In genomic region chr5:150514708-150515211, GRCh38 we compare ENCODE assay signal across 8 cellular contexts. TPM values are rescaled to one million over a fixed set of nuclear protein-coding genes. Genes with fewer than 3 reads are reported as not detected.
A peak's percentile ranks its signal among the peaks of the same experiment; 100 is the strongest.
DNase-seq lines count a peak whose midpoint lies in the region; ATAC-seq and TF ChIP-seq lines count a peak whose summit lies in the region.

No MANE protein-coding gene starts in this region.

- peak overlapping the region in 1 of 2 donors; percentile 36 for H3K9ac ChIP-seq in liver (ENCODE audit: low read depth in 1 of 2, low read length in 2 of 2)

- peak overlapping the region; percentile 67 to 90 for H3K27ac ChIP-seq in liver (ENCODE audit: low read depth in 1 of 2, low read length in 2 of 2)
- H3K27ac ChIP-seq in uterus = peak overlapping the region; percentile 71 to 72

- no peak for TF ChIP-seq RAD21 in liver (IDR thresholded peaks at IDR 0.05)

- WGBS in liver = 37% methylated on average over 3 of the region's 3 CpGs

- H3K9me3 ChIP-seq in liver (ENCODE audit: control insufficient read depth in 4 of 4, low read length in 3 of 4) = no peaks in the 10 kb centered on the region
- H3K9me3 ChIP-seq in uterus = no peaks in the 10 kb centered on the region

- intact Hi-C loops in MCF 10A (cut with micrococcal nuclease) = no loop called here
- intact Hi-C loops in uterus (cut with DNase I; ENCODE audit: low total_unique reads) = no loop called here

- H3K4me3 Mint-ChIP-seq in MCF 10A (ENCODE audit: unreplicated experiment) = no peak overlapping the region
- no peak overlapping the region for H3K4me3 Mint-ChIP-seq in activated CD8-positive, alpha-beta memory T cell treated with anti-CD3 and anti-CD28 coated beads, Interleukin-2, amount 10 ng/mL, durations not matched to agents 7 days and 5 days

- H3K4me1 ChIP-seq in liver (ENCODE audit: control insufficient read depth in 4 of 4, insufficient read depth in 4 of 4, low read length in 3 of 4) (peaks cover 55 to 92% (median 84%) of the 10 kb centered on the region in 4 donors), uterus (peaks cover 6 to 29% of the 10 kb centered on the region in 2 donors)

- DNase-seq in NCI-H2171 treated with DMSO at 0.1 percent for 48 hours (lab: John Stamatoyannopoulos, UW) (peak; percentile 15), NCI-H2171 (lab: John Stamatoyannopoulos, UW) (no peak), MCF 10A (ENCODE audit: unreplicated experiment) (peak; percentile 52), uterus (no peak), KG1 (lab: John Stamatoyannopoulos, UW) (no peak), inferior parietal cortex (ENCODE audit: extremely low spot score) (no peak)
- DNase-seq in activated CD8-positive, alpha-beta memory T cell treated with anti-CD3 and anti-CD28 coated beads, Interleukin-2, amount 10 ng/mL, durations not matched to agents 7 days and 5 days = no peak

- no TSS peak for BruUV-seq in MCF 10A (replicated peaks; lab: Mats Ljungman, UMichigan)

- no peak for TF ChIP-seq POLR2A in uterus (IDR thresholded peaks at IDR 0.05)

- H3K27ac Mint-ChIP-seq in MCF 10A (ENCODE audit: low read depth, unreplicated experiment) = peak overlapping the region; percentile 36
- H3K27ac Mint-ChIP-seq in activated CD8-positive, alpha-beta memory T cell treated with anti-CD3 and anti-CD28 coated beads, Interleukin-2, amount 10 ng/mL, durations not matched to agents 7 days and 5 days = no peak overlapping the region

- H3K27me3 ChIP-seq in liver (ENCODE audit: control insufficient read depth in 4 of 4, insufficient read depth in 4 of 4, low read length in 3 of 4) = no peaks in the 10 kb centered on the region
- no peaks in the 10 kb centered on the region for H3K27me3 ChIP-seq in uterus

- CTCF ChIA-PET in MCF 10A (lab: Yijun Ruan, JAX) = interaction anchor here (0.6 to 4.6 kb wide), 7 partner anchors 9 to 56 kb away, joined by 3 to 28 read pairs (median 4); no protein-coding TSS in a partner anchor
- CTCF ChIA-PET in activated CD8-positive, alpha-beta memory T cell treated with anti-CD3 and anti-CD28 coated beads, Interleukin-2, amount 10 ng/mL, durations not matched to agents 7 days and 5 days (lab: Charles Lee) = no interaction called here

- no peaks in the 10 kb centered on the region for H3K27me3 Mint-ChIP-seq in MCF 10A (ENCODE audit: insufficient read depth, unreplicated experiment)
- H3K27me3 Mint-ChIP-seq in activated CD8-positive, alpha-beta memory T cell treated with anti-CD3 and anti-CD28 coated beads, Interleukin-2, amount 10 ng/mL, durations not matched to agents 7 days and 5 days = no peaks in the 10 kb centered on the region

- H3K4me3 ChIP-seq in liver (ENCODE audit: low read depth in 1 of 3, low read length in 3 of 3) (no peak overlapping the region), uterus (no peak overlapping the region)

- H3K36me3 Mint-ChIP-seq in MCF 10A (ENCODE audit: insufficient read depth, unreplicated experiment) = peaks cover 19% of the 10 kb centered on the region
- no peaks in the 10 kb centered on the region for H3K36me3 Mint-ChIP-seq in activated CD8-positive, alpha-beta memory T cell treated with anti-CD3 and anti-CD28 coated beads, Interleukin-2, amount 10 ng/mL, durations not matched to agents 7 days and 5 days

- TF ChIP-seq CTCF in MCF 10A (IDR thresholded peaks at IDR 0.05; ENCODE audit: unreplicated experiment) (no peak), liver (IDR thresholded peaks at IDR 0.05; ENCODE audit: low read depth, low read length, missing input control) (no peak), uterus (IDR thresholded peaks at IDR 0.05) (no peak)

- no peak for ATAC-seq in activated CD8-positive, alpha-beta memory T cell treated with anti-CD3 and anti-CD28 coated beads, Interleukin-2, amount 10 ng/mL, durations not matched to agents 7 days and 5 days

- H3K9me3 Mint-ChIP-seq in MCF 10A (ENCODE audit: unreplicated experiment) = no peaks in the 10 kb centered on the region
- H3K9me3 Mint-ChIP-seq in activated CD8-positive, alpha-beta memory T cell treated with anti-CD3 and anti-CD28 coated beads, Interleukin-2, amount 10 ng/mL, durations not matched to agents 7 days and 5 days (ENCODE audit: low read depth) = no peaks in the 10 kb centered on the region

- peaks cover 0 to 2% (median 2%) of the 10 kb centered on the region in 4 donors for H3K36me3 ChIP-seq in liver (ENCODE audit: control insufficient read depth in 4 of 4, insufficient read depth in 3 of 4, low read depth in 1 of 4, low read length in 3 of 4)
- H3K36me3 ChIP-seq in uterus = no peaks in the 10 kb centered on the region

- peaks cover 67% of the 10 kb centered on the region for H3K4me1 Mint-ChIP-seq in MCF 10A (ENCODE audit: insufficient read depth, unreplicated experiment)
- peaks cover 2% of the 10 kb centered on the region for H3K4me1 Mint-ChIP-seq in activated CD8-positive, alpha-beta memory T cell treated with anti-CD3 and anti-CD28 coated beads, Interleukin-2, amount 10 ng/mL, durations not matched to agents 7 days and 5 days

- POLR2A ChIA-PET in MCF 10A (lab: Yijun Ruan, JAX) = interaction anchor here (1.0 to 1.4 kb wide), 3 partner anchors 9 to 21 kb away, joined by 3 to 4 read pairs (median 3); no protein-coding TSS in a partner anchor

TF ChIP-seq in liver, 16 proteins besides CTCF, POLR2A, EP300 and RAD21:
- TF ChIP-seq RXRA (IDR thresholded peaks at IDR 0.05) = peak in 1 of 2 donors; percentile 46
- TF ChIP-seq FOXA2 (IDR thresholded peaks at IDR 0.05) = peak; percentile 28
- no peak for TF ChIP-seq HNF4G (IDR thresholded peaks at IDR 0.05)

RNA-seq across cellular contexts. Expression of gene NDST1, which starts 6.8 kb away (rescaled TPM):
- total RNA-seq in MCF 10A (2022) = 68.9 and 79.3 TPM in 2 replicates
- 100 to 1,000 TPM in 1 of 2 donors, 10 to 100 TPM in 1; 39.5 to 103 TPM for total RNA-seq in liver
- polyA plus RNA-seq in liver = 10 to 100 TPM; 10.3 to 38.5 TPM
- 10 to 100 TPM; 10.9 to 86.0 (median 42.5) TPM for total RNA-seq in uterus
- under 1 TPM; 0.58 to 0.68 TPM for total RNA-seq in activated CD8-positive, alpha-beta memory T cell treated with anti-CD3 and anti-CD28 coated beads, Interleukin-2, amount 10 ng/mL, durations not matched to agents 7 days and 5 days

Comparison
In these comparisons a context has a peak if more than half of its experiments do, and no peak if none do; other contexts are left out.
1. DNase-seq: peak in NCI-H2171 treated with DMSO at 0.1 percent for 48 hours (single experiment) and MCF 10A (single experiment); none in NCI-H2171 (single experiment), uterus (0 of 2), KG1 (single experiment), inferior parietal cortex (single experiment) and activated CD8-positive, alpha-beta memory T cell treated with anti-CD3 and anti-CD28 coated beads, Interleukin-2, amount 10 ng/mL, durations not matched to agents 7 days and 5 days (single experiment).
2. RNA of gene NDST1, which starts 6.8 kb away (total RNA-seq): 39.5 to 103 TPM in liver, 68.9 to 79.3 TPM in MCF 10A and 10.9 to 86.0 TPM in uterus; 0.58 to 0.68 TPM in activated CD8-positive, alpha-beta memory T cell treated with anti-CD3 and anti-CD28 coated beads, Interleukin-2, amount 10 ng/mL, durations not matched to agents 7 days and 5 days; every median in the first group is over 4 times any median in the second.